Comparison of ENCODE assay signal across 10 cellular contexts in the genomic region with DNA sequence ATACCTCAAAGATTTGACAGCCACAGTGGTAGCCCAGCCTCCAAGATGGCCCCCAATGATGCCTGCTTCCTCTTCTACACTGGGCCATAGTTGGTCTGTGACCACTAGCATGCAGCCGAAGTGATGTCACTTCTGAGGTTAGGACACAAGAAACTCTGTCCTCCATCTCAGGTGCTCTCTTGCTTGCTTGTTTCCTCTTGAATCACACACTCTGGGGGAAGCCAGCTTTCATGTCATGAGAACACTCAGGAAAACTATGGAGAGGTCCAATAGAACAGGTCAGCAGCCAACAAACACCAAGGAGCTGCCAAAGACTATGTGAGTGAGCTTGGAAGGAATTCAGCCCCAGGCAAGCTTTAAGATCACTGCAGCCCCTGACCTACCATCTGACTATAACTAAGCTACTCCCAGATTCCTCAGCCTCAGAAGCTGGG. TPM values are rescaled to one million over a fixed set of nuclear protein-coding genes. Genes with fewer than 3 reads are reported as not detected.
DNase-seq lines count a peak whose midpoint lies in the region; ATAC-seq and TF ChIP-seq lines count a peak whose summit lies in the region.
"Had no signal": no experiment of that assay in that cellular context is flagged by ENCODE, and none has a peak within 500 bp of the region (broad histone marks: within the 10 kb centered on the region; RNA-seq: fewer than 3 reads in every experiment).

No MANE protein-coding gene starts in this region.

- H3K4me3 ChIP-seq in NT2/D1 (ENCODE audit: insufficient read length, low read depth): no peak overlapping the region
- H3K4me3 ChIP-seq: ovary had no signal

- ATAC-seq in GM18873 (IDR thresholded peaks at IDR 0.05; ENCODE audit: low FRiP score, unreplicated experiment) (no peak), HG03039 (IDR thresholded peaks at IDR 0.05; ENCODE audit: unreplicated experiment) (no peak)

- no peak overlapping the region for H3K9ac ChIP-seq in NT2/D1 (ENCODE audit: insufficient read length, low read depth)

- H3K9me3 ChIP-seq in NT2/D1 (ENCODE audit: insufficient read depth, low read length): no peaks in the 10 kb centered on the region
- H3K9me3 ChIP-seq: ovary had no signal

- peaks cover 2% of the 10 kb centered on the region for H3K36me3 ChIP-seq in NT2/D1 (ENCODE audit: insufficient read depth, insufficient read length, low read length)
- H3K36me3 ChIP-seq: ovary had no signal

- no peak for TF ChIP-seq POLR2A in erythroblast (IDR thresholded peaks at IDR 0.05; ENCODE audit: low read length)

- H3K4me1 ChIP-seq in NT2/D1 (ENCODE audit: insufficient read depth, insufficient read length): peaks cover 3% of the 10 kb centered on the region

- DNase-seq in EL: peak; percentile 98
- peak; percentile 39 for DNase-seq in NT2/D1 (ENCODE audit: low read depth, low spot score)
- DNase-seq in fibroblast of gingiva (ENCODE audit: low read depth): peak; percentile 91
- DNase-seq in renal cortical epithelial cell (ENCODE audit: low read depth): peak; percentile 96
- no peak for DNase-seq in erythroblast (lab: John Stamatoyannopoulos, UW)
- no peak for DNase-seq in germinal center (ENCODE audit: low spot score)
- DNase-seq: H7 had no signal

- no peaks in the 10 kb centered on the region for H3K27me3 ChIP-seq in NT2/D1 (ENCODE audit: insufficient read depth, insufficient read length)
- H3K27me3 ChIP-seq: ovary had no signal

RNA-seq across cellular contexts. Expression of a gene that starts 3.3 kb away (rescaled TPM):
- total RNA-seq in renal cortical epithelial cell: 67.6 and 71.5 TPM in 2 replicates

Comparison
In these comparisons a context has a peak if more than half of its experiments do, and no peak if none do; other contexts are left out.
1. DNase-seq: peak in EL (single experiment), NT2/D1 (single experiment), fibroblast of gingiva (single experiment) and renal cortical epithelial cell (single experiment); none in erythroblast (0 of 2) and germinal center (single experiment).